8 cellular contexts compared by ENCODE assay signal in the genomic region with DNA sequence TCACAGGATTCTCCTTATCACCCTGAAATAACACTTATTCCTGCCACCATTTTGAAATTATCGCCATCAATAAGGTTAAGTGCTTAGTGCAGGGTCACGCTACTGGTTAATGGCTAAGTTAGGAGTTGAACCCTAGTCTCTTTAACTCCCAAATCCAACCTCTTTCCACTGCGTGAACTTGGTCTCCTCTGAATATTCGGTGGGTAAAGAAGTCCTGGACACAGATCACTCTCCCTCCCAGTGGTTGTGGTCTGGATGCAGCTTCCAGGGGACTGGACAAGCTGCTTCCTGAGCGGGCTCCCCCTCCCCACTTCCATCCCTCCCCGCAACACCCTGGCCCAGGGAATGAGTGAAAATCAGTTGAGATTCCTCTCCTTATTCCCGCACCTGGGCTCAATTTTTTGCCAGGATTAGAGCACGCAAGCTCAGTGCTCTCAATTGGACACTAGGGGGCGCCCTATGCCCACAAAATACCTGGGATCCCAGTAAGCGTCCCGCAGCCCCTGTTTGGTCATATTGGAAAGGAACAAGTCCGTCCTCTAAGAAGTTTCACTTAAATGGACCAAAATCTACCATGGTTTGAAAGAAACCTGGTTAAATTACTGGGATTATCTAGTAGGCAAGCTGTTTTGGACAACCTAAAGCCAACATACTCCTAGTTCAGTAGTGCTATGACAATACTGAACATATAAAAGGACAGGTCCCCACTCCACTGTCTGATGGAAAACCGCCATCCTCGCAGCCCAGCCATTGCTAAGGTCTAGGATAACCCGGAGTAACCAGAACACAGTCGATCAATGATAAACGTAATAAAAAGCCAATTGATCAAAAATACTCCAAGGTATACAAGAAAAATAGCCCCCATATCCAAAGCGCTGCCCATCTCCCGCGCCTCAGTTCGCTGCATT. TPM values are rescaled to one million over a fixed set of nuclear protein-coding genes. Genes with fewer than 3 reads are reported as not detected.
DNase-seq lines count a peak whose midpoint lies in the region; ATAC-seq, FAIRE-seq and TF ChIP-seq lines count a peak whose summit lies in the region.

No MANE protein-coding gene starts in this region.

- CTCF ChIA-PET in activated CD8-positive, alpha-beta T cell treated with anti-CD3 and anti-CD28 coated beads, Interleukin-2, amount 10 ng/mL, durations not matched to agents 7 days and 5 days (lab: Charles Lee): interaction anchor here (0.5 to 6.8 kb wide), 42 partner anchors 9 to 719 kb away, joined by 3 to 181 read pairs (median 4); partner anchors contain the start of gene DHRS9
- CTCF ChIA-PET in H1 (lab: Charles Lee; ENCODE audit: partially characterized antibody): interaction anchor here (0.7 to 6.2 kb wide), 41 partner anchors 10 to 366 kb away, joined by 3 to 74 read pairs (median 4); no protein-coding TSS in a partner anchor

- H3K27ac Mint-ChIP-seq in activated CD8-positive, alpha-beta T cell treated with anti-CD3 and anti-CD28 coated beads, Interleukin-2, amount 10 ng/mL, durations not matched to agents 7 days and 5 days: peak overlapping the region; percentile 43
- H3K27ac Mint-ChIP-seq in memory B cell: no peak overlapping the region

- H3K23me2 ChIP-seq in H1 (ENCODE audit: low read depth, low read length): no peaks in the 10 kb centered on the region

- H2BK120ac ChIP-seq in H1 (replicated peaks; ENCODE audit: low read depth, low read length): no peak overlapping the region

- peak overlapping the region in 2 of 4 experiments; percentile 5 to 35; a peak in 2 of 8 replicates for H3K4me3 ChIP-seq in H1 (ENCODE audit: extremely low read depth in 1 of 4, insufficient read depth in 2 of 4, low read depth in 3 of 4, low read length in 4 of 4)

- peak overlapping the region; percentile 93 for H2AFZ ChIP-seq in H1 (ENCODE audit: low read length)

- no peak overlapping the region for H4K5ac ChIP-seq in H1 (ENCODE audit: insufficient read length, low read depth, low read length)

- TF ChIP-seq RAD21 in H1 (IDR thresholded peaks at IDR 0.05 in 1 of 2, conservative IDR thresholded peaks at IDR 0.05 in 1 of 2; ENCODE audit: low read depth in 2 of 2, low read length in 2 of 2): peak; percentile 94 to 95

- DNase-seq in NCI-H524 (lab: John Stamatoyannopoulos, UW) (peak; percentile 67 to 77), NCI-H524 treated with DMSO at 0.1 percent for 48 hours (lab: John Stamatoyannopoulos, UW) (no peak), NCI-H526 treated with DMSO at 0.1 percent for 48 hours (lab: John Stamatoyannopoulos, UW) (peak; percentile 60), H1 (ENCODE audit: low read depth in 1 of 2, low spot score in 2 of 2) (peak; percentile 49 to 89), memory B cell (ENCODE audit: low spot score in 2 of 2) (peak; percentile 23 to 26)
- DNase-seq in activated CD8-positive, alpha-beta T cell treated with anti-CD3 and anti-CD28 coated beads, Interleukin-2, amount 10 ng/mL, durations not matched to agents 7 days and 5 days: peak; percentile 85
- peak; percentile 47 for DNase-seq in stimulated activated CD8-positive, alpha-beta memory T cell treated with anti-CD3 and anti-CD28 coated beads, Interleukin-15, amount 100 ng/mL, for 24 hours (ENCODE audit: low read depth)

- H3K27ac ChIP-seq in H1 (ENCODE audit: low read depth, low read length): no peak overlapping the region

- H2BK15ac ChIP-seq in H1 (ENCODE audit: low read length): peak overlapping the region; percentile 31; the same call in 1 of the 2 replicates

- TF ChIP-seq POLR2A in H1 (IDR thresholded peaks at IDR 0.05; ENCODE audit: control extremely low read depth in 1 of 2, low read depth in 2 of 2, low read length in 2 of 2): no peak

- peak overlapping the region in 1 of 2 experiments; percentile 46; a peak in 1 of 4 replicates for H3K4me2 ChIP-seq in H1 (ENCODE audit: insufficient read depth in 1 of 2, low read depth in 2 of 2, low read length in 2 of 2)

- H2AK5ac ChIP-seq in H1 (ENCODE audit: low read depth, low read length): no peak overlapping the region

- no peak overlapping the region for H2BK20ac ChIP-seq in H1 (ENCODE audit: low read length)

- H3K14ac ChIP-seq in H1 (ENCODE audit: insufficient read length): no peak overlapping the region

- no peaks in the 10 kb centered on the region for H3K9me3 Mint-ChIP-seq in activated CD8-positive, alpha-beta T cell treated with anti-CD3 and anti-CD28 coated beads, Interleukin-2, amount 10 ng/mL, durations not matched to agents 7 days and 5 days (ENCODE audit: insufficient read depth)
- no peaks in the 10 kb centered on the region for H3K9me3 Mint-ChIP-seq in memory B cell

- H3K4me1 ChIP-seq in H1 (replicated peaks in 1 of 4; ENCODE audit: control insufficient read depth in 3 of 4, insufficient read depth in 4 of 4, low read length in 3 of 4): peaks cover 0 to 6% (median 3%) of the 10 kb centered on the region in 4 experiments; a peak in 3 of 7 replicates

- H3K36me3 Mint-ChIP-seq in activated CD8-positive, alpha-beta T cell treated with anti-CD3 and anti-CD28 coated beads, Interleukin-2, amount 10 ng/mL, durations not matched to agents 7 days and 5 days (ENCODE audit: low read depth): peaks cover 11% of the 10 kb centered on the region
- no peaks in the 10 kb centered on the region for H3K36me3 Mint-ChIP-seq in memory B cell

- peak; percentile 50 for FAIRE-seq in H1 (lab: Jason Lieb, UNC)

- no peaks in the 10 kb centered on the region for H3K9me3 ChIP-seq in H1 (ENCODE audit: insufficient read depth in 2 of 2, low read depth in 1 of 2, low read length in 1 of 2)

- no peak overlapping the region for H3K4ac ChIP-seq in H1 (replicated peaks; ENCODE audit: insufficient read length, low read depth, low read length)

- H3K56ac ChIP-seq in H1 (replicated peaks; ENCODE audit: insufficient read length, low read depth, low read length): no peak overlapping the region

- POLR2A ChIA-PET in activated CD8-positive, alpha-beta T cell treated with anti-CD3 and anti-CD28 coated beads, Interleukin-2, amount 10 ng/mL, durations not matched to agents 7 days and 5 days (lab: Charles Lee): no interaction called here
- POLR2A ChIA-PET in H1 (lab: Charles Lee; ENCODE audit: partially characterized antibody): interaction anchor here (0.7 kb wide), 1 partner anchor 22 kb away, joined by 4 read pairs; no protein-coding TSS in a partner anchor

- no peaks in the 10 kb centered on the region for H3K27me3 Mint-ChIP-seq in activated CD8-positive, alpha-beta T cell treated with anti-CD3 and anti-CD28 coated beads, Interleukin-2, amount 10 ng/mL, durations not matched to agents 7 days and 5 days (ENCODE audit: low read depth)
- no peaks in the 10 kb centered on the region for H3K27me3 Mint-ChIP-seq in memory B cell

- no peaks in the 10 kb centered on the region for H3K79me1 ChIP-seq in H1 (ENCODE audit: low read depth, low read length)

- H2BK5ac ChIP-seq in H1 (ENCODE audit: low read depth, low read length): no peak overlapping the region

- H3K36me3 ChIP-seq in H1 (ENCODE audit: control insufficient read depth in 2 of 4, insufficient read depth in 4 of 4, low read length in 3 of 4): no peaks in the 10 kb centered on the region

- peak; percentile 71 to 87 (median 86) for TF ChIP-seq CTCF in H1 (IDR thresholded peaks at IDR 0.05; ENCODE audit: control extremely low read depth in 1 of 3, insufficient read depth in 1 of 3, low read depth in 1 of 3, low read length in 3 of 3)

- H3K4me3 Mint-ChIP-seq in activated CD8-positive, alpha-beta T cell treated with anti-CD3 and anti-CD28 coated beads, Interleukin-2, amount 10 ng/mL, durations not matched to agents 7 days and 5 days: no peak overlapping the region
- no peak overlapping the region for H3K4me3 Mint-ChIP-seq in memory B cell

- H2BK12ac ChIP-seq in H1 (ENCODE audit: low read depth, low read length): no peak overlapping the region

- no peak overlapping the region for H3K9ac ChIP-seq in H1 (replicated peaks in 1 of 4; ENCODE audit: extremely low read depth in 1 of 4, low read depth in 3 of 4, low read length in 3 of 4)

- H4K91ac ChIP-seq in H1 (replicated peaks; ENCODE audit: insufficient read length, low read length): no peak overlapping the region

- 52% methylated on average over 21 of the region's 21 CpGs; no CpG with 5 or more reads in 1 of the 2 experiments for WGBS in H1 (ENCODE audit: extremely low coverage in 1 of 2, insufficient coverage in 1 of 2, insufficient read length in 1 of 2, insufficient replicate concordance in 2 of 2, low coverage in 1 of 2, low lambda C conversion rate in 2 of 2, missing lambda C conversion rate in 1 of 2), 2 experiments

- H4K8ac ChIP-seq in H1 (ENCODE audit: extremely low read depth, insufficient read depth, low read length): no peak overlapping the region

- ATAC-seq in HG03159 (IDR thresholded peaks at IDR 0.05; ENCODE audit: unreplicated experiment) (peak; percentile 43), memory B cell (ENCODE audit: low read depth) (peak; percentile 47)
- ATAC-seq in activated CD8-positive, alpha-beta T cell treated with anti-CD3 and anti-CD28 coated beads, Interleukin-2, amount 10 ng/mL, durations not matched to agents 7 days and 5 days: peak; percentile 28

- no peak for TF ChIP-seq EP300 in H1 (IDR thresholded peaks at IDR 0.05; ENCODE audit: borderline replicate concordance in 1 of 2, low read depth in 2 of 2, low read length in 2 of 2)

- H4K20me1 ChIP-seq in H1 (replicated peaks in 1 of 2; ENCODE audit: control insufficient read depth in 1 of 2, insufficient read depth in 2 of 2, low read length in 2 of 2): no peaks in the 10 kb centered on the region

- H3K79me2 ChIP-seq in H1 (ENCODE audit: control insufficient read depth in 1 of 2, insufficient read depth in 2 of 2, low read length in 2 of 2): no peaks in the 10 kb centered on the region

- peaks cover 53% of the 10 kb centered on the region for H3K4me1 Mint-ChIP-seq in activated CD8-positive, alpha-beta T cell treated with anti-CD3 and anti-CD28 coated beads, Interleukin-2, amount 10 ng/mL, durations not matched to agents 7 days and 5 days (ENCODE audit: low read depth)
- peaks cover 10% of the 10 kb centered on the region for H3K4me1 Mint-ChIP-seq in memory B cell

- no peaks in the 10 kb centered on the region for H3K27me3 ChIP-seq in H1 (replicated peaks in 1 of 4; ENCODE audit: control insufficient read depth in 3 of 4, extremely low read depth in 1 of 4, insufficient read depth in 3 of 4, low read length in 3 of 4)

- no peak overlapping the region for H3K23ac ChIP-seq in H1 (ENCODE audit: insufficient read length)

- no peak overlapping the region for H3K18ac ChIP-seq in H1 (ENCODE audit: extremely low read depth, low read length)

RNA-seq across cellular contexts. Expression of gene DHRS9, which starts 40.4 kb away (rescaled TPM):
- total RNA-seq in activated CD8-positive, alpha-beta T cell treated with anti-CD3 and anti-CD28 coated beads, Interleukin-2, amount 10 ng/mL, durations not matched to agents 7 days and 5 days: not detected
- not detected in 2 replicates for total RNA-seq in H1 (2021; fragmentation: NEBNext Ultra II Directional; extraction: Animal tissue kit (Norgen Biotek cat#: 25700))
- not detected in 2 replicates for polyA plus RNA-seq in H1 (2011; rRNA removed)
- not detected for polyA plus RNA-seq in H1 (2011; cell fraction: cytosol; rRNA removed)
- not detected for polyA plus RNA-seq in H1 (2011; cell fraction: nucleus; rRNA removed)
- polyA plus RNA-seq in H1 (2012, experiment 1 of 2): not detected in 4 replicates
- polyA plus RNA-seq in H1 (2012, experiment 2 of 2): not detected
- polyA plus RNA-seq in H1 (2013, experiment 1 of 2): not detected
- not detected for polyA plus RNA-seq in H1 (2013, experiment 2 of 2)
- not detected in 2 replicates for polyA minus RNA-seq in H1 (2011; rRNA and poly(A)+ RNA removed)
- polyA minus RNA-seq in H1 (2011; cell fraction: cytosol; rRNA and poly(A)+ RNA removed): not detected
- not detected for polyA minus RNA-seq in H1 (2011; cell fraction: nucleus; rRNA and poly(A)+ RNA removed)
